ENCODE assay signal across 8 cellular contexts in the genomic region with DNA sequence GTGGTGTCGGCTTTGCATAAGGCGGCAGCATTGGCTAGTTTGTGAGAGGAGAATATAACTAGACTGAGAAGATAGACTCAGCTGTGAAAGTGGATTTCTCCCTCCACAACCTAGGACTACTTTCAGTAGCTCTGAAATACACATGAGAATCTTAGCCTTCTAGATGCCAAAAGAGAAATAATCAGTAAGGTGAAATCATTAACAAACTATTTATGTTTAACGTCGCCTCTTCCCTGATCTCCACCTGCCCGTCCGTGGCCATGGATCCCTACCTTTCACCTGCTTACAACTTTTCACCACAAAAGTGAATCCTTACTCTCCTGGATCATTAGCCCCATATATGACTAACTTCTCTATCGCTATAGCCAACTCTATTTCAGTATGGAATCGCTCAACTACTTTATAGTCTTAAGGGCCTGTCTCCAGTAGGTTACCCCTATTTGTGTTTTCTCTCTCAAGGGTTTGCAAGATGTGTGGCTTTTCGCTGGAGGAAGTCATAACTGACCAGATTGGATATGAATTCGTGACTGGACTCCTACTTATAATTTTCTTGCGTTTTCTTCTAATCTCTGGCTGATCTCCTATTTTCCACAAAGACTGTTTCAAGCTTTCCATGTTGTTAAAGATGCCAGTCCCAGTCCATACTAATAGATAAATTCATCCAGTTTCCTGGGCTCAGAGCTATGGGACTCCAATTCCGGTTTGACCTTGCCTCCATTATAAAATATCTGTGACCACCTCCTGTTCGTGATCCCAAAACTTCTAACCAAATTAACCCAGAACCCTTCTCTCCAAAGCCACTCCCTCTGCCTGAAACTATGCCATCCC. TPM values are rescaled to one million over a fixed set of nuclear protein-coding genes. Genes with fewer than 3 reads are reported as not detected.
A peak's percentile ranks its signal among the peaks of the same experiment; 100 is the strongest.
DNase-seq lines count a peak whose midpoint lies in the region; ATAC-seq and TF ChIP-seq lines count a peak whose summit lies in the region.

No MANE protein-coding gene starts in this region.

- H3K4me3 ChIP-seq in OCI-LY1 (ENCODE audit: low read depth, low read length, poor library complexity, severe bottlenecking) (peak overlapping the region; percentile 85), muscle layer of duodenum (ENCODE audit: low read depth in 1 of 2, low read length in 2 of 2) (peak overlapping the region; percentile 66 to 79)

- peak overlapping the region; percentile 98 for H3K9ac ChIP-seq in OCI-LY1 (ENCODE audit: low read length)

- no peaks in the 10 kb centered on the region for H3K27me3 ChIP-seq in OCI-LY1 (ENCODE audit: insufficient read depth, low read length)
- H3K27me3 ChIP-seq in muscle layer of duodenum (ENCODE audit: low read depth, low read length), result no peaks in the 10 kb centered on the region

- ATAC-seq in GM21423 (IDR thresholded peaks at IDR 0.05; ENCODE audit: unreplicated experiment), result no peak
- no peak for ATAC-seq in GM21447 (IDR thresholded peaks at IDR 0.05; ENCODE audit: unreplicated experiment)
- ATAC-seq in GM21360 (IDR thresholded peaks at IDR 0.05; ENCODE audit: unreplicated experiment), result no peak

- peak overlapping the region; percentile 96 for H3K27ac ChIP-seq in OCI-LY1 (ENCODE audit: low read depth, low read length, poor library complexity, severe bottlenecking)
- peak overlapping the region; percentile 95 for H3K27ac ChIP-seq in muscle layer of duodenum (ENCODE audit: low read length)

- H3F3A ChIP-seq in OCI-LY1 (ENCODE audit: insufficient read depth, low read length), result no peaks in the 10 kb centered on the region

- DNase-seq in SIG-M5 treated with dmso at 0.1 percent for 504 hours (lab: John Stamatoyannopoulos, UW; ENCODE audit: unreplicated experiment) (peak; percentile 73), SIG-M5 (lab: John Stamatoyannopoulos, UW) (no peak), dermis blood vessel endothelial cell (peak; percentile 22)

- H3K9me2 ChIP-seq in OCI-LY1 (ENCODE audit: low read depth, low read length), result no peaks in the 10 kb centered on the region

- H3K79me2 ChIP-seq in OCI-LY1 (ENCODE audit: insufficient read depth, low read length), result peaks cover 30% of the 10 kb centered on the region

- H4K20me1 ChIP-seq in OCI-LY1 (ENCODE audit: insufficient read depth, low read length), result no peaks in the 10 kb centered on the region

- no peaks in the 10 kb centered on the region for H3K36me3 ChIP-seq in OCI-LY1 (ENCODE audit: insufficient read depth, low read length)
- peaks cover 0 to 19% of the 10 kb centered on the region in 2 donors for H3K36me3 ChIP-seq in muscle layer of duodenum (ENCODE audit: control insufficient read depth in 1 of 2, insufficient read depth in 2 of 2, low read length in 2 of 2)

- peak overlapping the region; percentile 70 for H2AFZ ChIP-seq in OCI-LY1 (ENCODE audit: low read length)

- peak overlapping the region; percentile 82 for H3K4me2 ChIP-seq in OCI-LY1 (ENCODE audit: low read length)

- peak; percentile 38; the same call in 1 of the 2 replicates for TF ChIP-seq CTCF in OCI-LY1 (IDR thresholded peaks at IDR 0.05; ENCODE audit: low read length)

- H3K4me1 ChIP-seq in OCI-LY1 (ENCODE audit: insufficient read depth, low read length, severe bottlenecking) (peaks cover 39% of the 10 kb centered on the region), muscle layer of duodenum (ENCODE audit: control insufficient read depth in 1 of 2, insufficient read depth in 2 of 2, low read length in 2 of 2) (peaks cover 19 to 21% of the 10 kb centered on the region in 2 donors)

- H3K9me3 ChIP-seq in OCI-LY1 (ENCODE audit: low read length) (no peaks in the 10 kb centered on the region), muscle layer of duodenum (ENCODE audit: control insufficient read depth in 1 of 2, low read length in 2 of 2) (no peaks in the 10 kb centered on the region)

RNA-seq across cellular contexts. Expression of a gene that starts 1.1 kb away (rescaled TPM):
- 45.8 and 47.2 TPM in 2 replicates for total RNA-seq in dermis blood vessel endothelial cell
